Comparison of ENCODE assay signal across 13 cellular contexts in genomic region chr9:132908635-132909034, GRCh38. TPM values are rescaled to one million over a fixed set of nuclear protein-coding genes. Genes with fewer than 3 reads are reported as not detected.
"Had no signal": no experiment of that assay in that cellular context is flagged by ENCODE, and none has a peak within 500 bp of the region (broad histone marks: within the 10 kb centered on the region; RNA-seq: fewer than 3 reads in every experiment).

No MANE protein-coding gene starts in this region.

- H3K27me3 Mint-ChIP-seq: activated CD4-positive, alpha-beta memory T cell treated with anti-CD3 and anti-CD28 coated beads, Interleukin-2, amount 10 ng/mL, durations not matched to agents 7 days and 5 days had no signal

- H3K4me2 ChIP-seq: hepatocyte had no signal

- H3K4me3 ChIP-seq: gastroesophageal sphincter, hepatocyte, tibial artery, vagina had no signal

- DNase-seq: activated CD4-positive, alpha-beta memory T cell treated with anti-CD3 and anti-CD28 coated beads, Interleukin-2, amount 10 ng/mL, durations not matched to agents 7 days and 5 days; activated naive CD4-positive, alpha-beta T cell treated with anti-CD3 and anti-CD28 coated beads for 36 hours; cortex of kidney; kidney glomerular epithelial cell; posterior cingulate gyrus; stimulated activated CD4-positive, alpha-beta T cell treated with anti-CD3 and anti-CD28 coated beads, Interleukin-15, amount 100 ng/mL, for 24 hours; stimulated activated CD4-positive, alpha-beta T cell treated with anti-CD3 and anti-CD28 coated beads, Interleukin-4, amount 100 ng/mL, for 24 hours; tibial artery had no signal

- H3K4me3 Mint-ChIP-seq: activated CD4-positive, alpha-beta memory T cell treated with anti-CD3 and anti-CD28 coated beads, Interleukin-2, amount 10 ng/mL, durations not matched to agents 7 days and 5 days; activated naive CD4-positive, alpha-beta T cell treated with anti-CD3 and anti-CD28 coated beads for 36 hours had no signal

- H3K27ac ChIP-seq: gastroesophageal sphincter, hepatocyte, tibial artery, vagina had no signal

- H3K27me3 ChIP-seq: gastroesophageal sphincter, hepatocyte, tibial artery, vagina had no signal

- H3K4me1 ChIP-seq: gastroesophageal sphincter, tibial artery, vagina had no signal

- H3K9me3 ChIP-seq: gastroesophageal sphincter, tibial artery, vagina had no signal

- H3K27ac Mint-ChIP-seq: activated CD4-positive, alpha-beta memory T cell treated with anti-CD3 and anti-CD28 coated beads, Interleukin-2, amount 10 ng/mL, durations not matched to agents 7 days and 5 days; activated naive CD4-positive, alpha-beta T cell treated with anti-CD3 and anti-CD28 coated beads for 36 hours had no signal

- H2AFZ ChIP-seq: hepatocyte had no signal

- ATAC-seq: activated CD4-positive, CD25-positive, alpha-beta regulatory T cell treated with anti-CD3 and anti-CD28 coated beads, Interleukin-2, amount 50 U/mL, for 24 hours; gastroesophageal sphincter; SK-N-SH treated with all-trans-retinoic acid at 6 μM for 48 hours had no signal

- H3K9me3 Mint-ChIP-seq: activated CD4-positive, alpha-beta memory T cell treated with anti-CD3 and anti-CD28 coated beads, Interleukin-2, amount 10 ng/mL, durations not matched to agents 7 days and 5 days; activated naive CD4-positive, alpha-beta T cell treated with anti-CD3 and anti-CD28 coated beads for 36 hours had no signal

RNA-seq across cellular contexts. Expression of gene AK8, which starts 30.6 kb away (rescaled TPM):
- total RNA-seq: activated CD4-positive, alpha-beta memory T cell treated with anti-CD3 and anti-CD28 coated beads, Interleukin-2, amount 10 ng/mL, durations not matched to agents 7 days and 5 days; activated naive CD4-positive, alpha-beta T cell treated with anti-CD3 and anti-CD28 coated beads for 36 hours had no signal
